Comparison of ENCODE assay signal across 8 cellular contexts in genomic region chr1:79052829-79053449, GRCh38. TPM values are rescaled to one million over a fixed set of nuclear protein-coding genes. Genes with fewer than 3 reads are reported as not detected.
A peak's percentile ranks its signal among the peaks of the same experiment; 100 is the strongest.
DNase-seq lines count a peak whose midpoint lies in the region; ATAC-seq and TF ChIP-seq lines count a peak whose summit lies in the region.

No MANE protein-coding gene starts in this region.

- POLR2A ChIA-PET in activated CD8-positive, alpha-beta T cell treated with anti-CD3 and anti-CD28 coated beads for 36 hours (lab: Charles Lee): no interaction called here

- H3K36me3 Mint-ChIP-seq in activated CD8-positive, alpha-beta T cell treated with anti-CD3 and anti-CD28 coated beads for 36 hours (ENCODE audit: low read depth): no peaks in the 10 kb centered on the region

- no peak for TF ChIP-seq POLR2A in tibial nerve (IDR thresholded peaks at IDR 0.05)

- H3K4me3 ChIP-seq in right atrium auricular region (peak overlapping the region; percentile 19 to 26), upper lobe of right lung (peak overlapping the region; percentile 19), tibial nerve (peak overlapping the region in 2 of 4 donors; percentile 12 to 40)

- DNase-seq in right atrium auricular region (ENCODE audit: low spot score) (no peak), Right ventricle myocardium inferior (ENCODE audit: missing footprints) (no peak), upper lobe of right lung (no peak), tibial nerve (ENCODE audit: low spot score in 2 of 2) (no peak), AG08396 (ENCODE audit: low spot score) (no peak), SHP77 (lab: John Stamatoyannopoulos, UW) (no peak)
- DNase-seq in activated CD8-positive, alpha-beta T cell treated with anti-CD3 and anti-CD28 coated beads for 36 hours: no peak

- 62 to 75% methylated on average over 4 of the region's 4 CpGs for WGBS in tibial nerve, 2 donors

- TF ChIP-seq CTCF in right atrium auricular region (IDR thresholded peaks at IDR 0.05) (no peak), upper lobe of right lung (IDR thresholded peaks at IDR 0.05) (no peak), tibial nerve (IDR thresholded peaks at IDR 0.05) (no peak)
- no peak for TF ChIP-seq CTCF in activated CD8-positive, alpha-beta T cell treated with anti-CD3 and anti-CD28 coated beads for 36 hours (IDR thresholded peaks at IDR 0.05)

- no peak overlapping the region for H3K27ac Mint-ChIP-seq in activated CD8-positive, alpha-beta T cell treated with anti-CD3 and anti-CD28 coated beads for 36 hours

- no peaks in the 10 kb centered on the region for H3K4me1 Mint-ChIP-seq in activated CD8-positive, alpha-beta T cell treated with anti-CD3 and anti-CD28 coated beads for 36 hours (ENCODE audit: low read depth)

- no peaks in the 10 kb centered on the region for H3K27me3 ChIP-seq in right atrium auricular region
- H3K27me3 ChIP-seq in upper lobe of right lung: no peaks in the 10 kb centered on the region
- H3K27me3 ChIP-seq in tibial nerve: no peaks in the 10 kb centered on the region

- H3K9me3 ChIP-seq in right atrium auricular region: peaks cover 0 to 4% of the 10 kb centered on the region in 2 donors
- no peaks in the 10 kb centered on the region for H3K9me3 ChIP-seq in upper lobe of right lung
- peaks cover 0 to 12% (median 0%) of the 10 kb centered on the region in 4 donors for H3K9me3 ChIP-seq in tibial nerve

- H3K36me3 ChIP-seq in right atrium auricular region: no peaks in the 10 kb centered on the region
- no peaks in the 10 kb centered on the region for H3K36me3 ChIP-seq in upper lobe of right lung
- no peaks in the 10 kb centered on the region for H3K36me3 ChIP-seq in tibial nerve

- ATAC-seq in Right ventricle myocardium inferior: no peak
- ATAC-seq in HG03039 (IDR thresholded peaks at IDR 0.05; ENCODE audit: unreplicated experiment): peak; percentile 94
- ATAC-seq in activated CD8-positive, alpha-beta T cell treated with anti-CD3 and anti-CD28 coated beads for 36 hours: no peak
- ATAC-seq in upper lobe of right lung: no peak

- peaks cover 2% of the 10 kb centered on the region for H3K9me3 Mint-ChIP-seq in activated CD8-positive, alpha-beta T cell treated with anti-CD3 and anti-CD28 coated beads for 36 hours

- peak overlapping the region; percentile 40 for H3K4me3 Mint-ChIP-seq in activated CD8-positive, alpha-beta T cell treated with anti-CD3 and anti-CD28 coated beads for 36 hours

- CTCF ChIA-PET in activated CD8-positive, alpha-beta T cell treated with anti-CD3 and anti-CD28 coated beads for 36 hours (lab: Charles Lee): no interaction called here

- no peak overlapping the region for H3K27ac ChIP-seq in right atrium auricular region
- H3K27ac ChIP-seq in upper lobe of right lung: no peak overlapping the region
- H3K27ac ChIP-seq in tibial nerve: no peak overlapping the region

- H3K4me1 ChIP-seq in right atrium auricular region (no peaks in the 10 kb centered on the region), upper lobe of right lung (no peaks in the 10 kb centered on the region), tibial nerve (no peaks in the 10 kb centered on the region)

- TF ChIP-seq EP300 in tibial nerve (IDR thresholded peaks at IDR 0.05): no peak

- no peaks in the 10 kb centered on the region for H3K27me3 Mint-ChIP-seq in activated CD8-positive, alpha-beta T cell treated with anti-CD3 and anti-CD28 coated beads for 36 hours

- intact Hi-C loops in Right ventricle myocardium inferior (cut with DNase I): no loop called here
- intact Hi-C loops in activated CD8-positive, alpha-beta T cell treated with anti-CD3 and anti-CD28 coated beads for 36 hours (cut with micrococcal nuclease): no loop called here
- intact Hi-C loops in upper lobe of right lung (cut with DNase I): no loop called here

RNA-seq across cellular contexts. Expression of gene ADGRL4, which starts 46.4 kb away (rescaled TPM):
- total RNA-seq in right atrium auricular region (10 to 100 TPM; 15.1 to 28.2 TPM), Right ventricle myocardium inferior (25.3 TPM), upper lobe of right lung (31.9 TPM), tibial nerve (10 to 100 TPM; 17.0 to 54.0 (median 33.5) TPM)
- not detected for total RNA-seq in activated CD8-positive, alpha-beta T cell treated with anti-CD3 and anti-CD28 coated beads for 36 hours

Comparison
In these comparisons a context has a peak if more than half of its experiments do, and no peak if none do; other contexts are left out.
1. RNA of gene ADGRL4, which starts 46.4 kb away (total RNA-seq): 17.0 to 54.0 TPM in tibial nerve, 31.9 TPM in upper lobe of right lung (single experiment), 15.1 to 28.2 TPM in right atrium auricular region and 25.3 TPM in Right ventricle myocardium inferior (single experiment); not detected in activated CD8-positive, alpha-beta T cell treated with anti-CD3 and anti-CD28 coated beads for 36 hours; every median in the first group is over 10 times any median in the second.